In the genomic region with DNA sequence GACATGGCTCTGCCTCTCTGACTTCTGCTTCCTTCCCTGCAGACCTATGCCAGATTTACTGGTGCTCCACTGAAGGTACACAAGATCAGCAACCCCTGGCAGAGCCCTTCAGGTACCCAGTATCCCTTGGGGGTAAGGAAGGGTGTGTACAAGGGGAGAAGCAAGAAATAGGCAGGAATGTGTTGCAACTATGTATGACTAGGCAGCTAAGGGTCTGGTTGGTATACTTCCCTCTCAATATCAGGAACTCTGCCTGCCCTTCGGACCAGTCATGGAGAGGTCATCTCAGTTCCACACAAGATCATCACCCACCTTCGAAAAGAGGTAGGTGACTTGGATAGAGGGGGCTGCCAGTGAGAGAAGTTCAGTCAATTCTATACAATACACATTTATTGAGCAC, we compare ENCODE assay signal across 11 cellular contexts. TPM values are rescaled to one million over a fixed set of nuclear protein-coding genes. Genes with fewer than 3 reads are reported as not detected.
DNase-seq lines count a peak whose midpoint lies in the region; ATAC-seq, FAIRE-seq and TF ChIP-seq lines count a peak whose summit lies in the region.
"Had no signal": no experiment of that assay in that cellular context is flagged by ENCODE, and none has a peak within 500 bp of the region (broad histone marks: within the 10 kb centered on the region; RNA-seq: fewer than 3 reads in every experiment).

No MANE protein-coding gene starts in this region.

- H3K9me3 Mint-ChIP-seq in dendritic cell treated with granulocyte-macrophage colony-stimulating factor and Interleukin-4, amounts not matched to agents 40 ng/mL and 50 ng/mL, for 4 days: no peaks in the 10 kb centered on the region
- no peaks in the 10 kb centered on the region for H3K9me3 Mint-ChIP-seq in stimulated activated memory B cell treated with anti-CD40 and anti-IgM and Interleukin-4, amounts not matched to agents 10 μg/mL and 1 μg/mL and 100 μg/mL, for 72 hours

- H4K20me1 ChIP-seq in OCI-LY3 (ENCODE audit: insufficient read depth, low read length): no peaks in the 10 kb centered on the region

- peaks cover 6% of the 10 kb centered on the region for H3K79me2 ChIP-seq in OCI-LY3 (ENCODE audit: low read length)

- intact Hi-C loops in Right ventricle myocardium inferior (cut with DNase I) (no loop called here), left ventricle myocardium superior (cut with micrococcal nuclease) (no loop called here)
- intact Hi-C loops in dendritic cell treated with granulocyte-macrophage colony-stimulating factor and Interleukin-4, amounts not matched to agents 40 ng/mL and 50 ng/mL, for 4 days (cut with micrococcal nuclease): no loop called here

- no peak for FAIRE-seq in D721Med (lab: Jason Lieb, UNC)

- H3K36me3 ChIP-seq in OCI-LY3 (replicated peaks; ENCODE audit: low read depth, low read length): no peaks in the 10 kb centered on the region

- H3K9me3 ChIP-seq in OCI-LY3 (ENCODE audit: insufficient read depth, low read length): no peaks in the 10 kb centered on the region
- H3K9me3 ChIP-seq: body of pancreas had no signal

- TF ChIP-seq CTCF in OCI-LY3 (IDR thresholded peaks at IDR 0.05; ENCODE audit: low read depth, low read length) (no peak), D721Med (IDR thresholded peaks at IDR 0.05; ENCODE audit: insufficient read depth, missing control alignments) (no peak)

- peak overlapping the region; percentile 97 for H3K27ac Mint-ChIP-seq in dendritic cell treated with granulocyte-macrophage colony-stimulating factor and Interleukin-4, amounts not matched to agents 40 ng/mL and 50 ng/mL, for 4 days
- peak overlapping the region; percentile 25 for H3K27ac Mint-ChIP-seq in stimulated activated memory B cell treated with anti-CD40 and anti-IgM and Interleukin-4, amounts not matched to agents 10 μg/mL and 1 μg/mL and 100 μg/mL, for 72 hours

- H3K36me3 Mint-ChIP-seq in dendritic cell treated with granulocyte-macrophage colony-stimulating factor and Interleukin-4, amounts not matched to agents 40 ng/mL and 50 ng/mL, for 4 days (ENCODE audit: low read depth): peaks cover 39% of the 10 kb centered on the region
- H3K36me3 Mint-ChIP-seq in stimulated activated memory B cell treated with anti-CD40 and anti-IgM and Interleukin-4, amounts not matched to agents 10 μg/mL and 1 μg/mL and 100 μg/mL, for 72 hours: peaks cover 16% of the 10 kb centered on the region

- peaks cover 23% of the 10 kb centered on the region for H3K4me1 ChIP-seq in OCI-LY3 (ENCODE audit: low read length)

- no peak overlapping the region for H3K27ac ChIP-seq in OCI-LY3 (ENCODE audit: low read length)

- no peaks in the 10 kb centered on the region for H3K27me3 Mint-ChIP-seq in dendritic cell treated with granulocyte-macrophage colony-stimulating factor and Interleukin-4, amounts not matched to agents 40 ng/mL and 50 ng/mL, for 4 days
- H3K27me3 Mint-ChIP-seq in stimulated activated memory B cell treated with anti-CD40 and anti-IgM and Interleukin-4, amounts not matched to agents 10 μg/mL and 1 μg/mL and 100 μg/mL, for 72 hours: no peaks in the 10 kb centered on the region

- H3K27me3 ChIP-seq in OCI-LY3 (ENCODE audit: low read depth, low read length): no peaks in the 10 kb centered on the region
- H3K27me3 ChIP-seq: body of pancreas had no signal

- DNase-seq in Right ventricle myocardium inferior (ENCODE audit: missing footprints) (peak; percentile 15), left ventricle myocardium superior (no peak), NCI-H128 (lab: John Stamatoyannopoulos, UW; ENCODE audit: unreplicated experiment) (no peak), retina (no peak), D721Med (ENCODE audit: insufficient read length, low spot score) (no peak)
- DNase-seq: activated CD4-positive, alpha-beta T cell treated with anti-CD3 and anti-CD28 coated beads, Interleukin-2, amount 50 U/mL, for 1 hour; body of pancreas; left colon had no signal

- no peak overlapping the region for H3K9ac ChIP-seq in OCI-LY3 (ENCODE audit: low read length)

- H3K4me3 Mint-ChIP-seq in dendritic cell treated with granulocyte-macrophage colony-stimulating factor and Interleukin-4, amounts not matched to agents 40 ng/mL and 50 ng/mL, for 4 days: peak overlapping the region; percentile 5
- no peak overlapping the region for H3K4me3 Mint-ChIP-seq in stimulated activated memory B cell treated with anti-CD40 and anti-IgM and Interleukin-4, amounts not matched to agents 10 μg/mL and 1 μg/mL and 100 μg/mL, for 72 hours

- H2AFZ ChIP-seq in OCI-LY3 (ENCODE audit: low read depth, low read length): no peak overlapping the region

- 0 out of 2 replicates have a peak overlapping the region, but pooled peaks have one; percentile 88 for H3K4me3 ChIP-seq in OCI-LY3 (ENCODE audit: low read length)
- H3K4me3 ChIP-seq: body of pancreas had no signal

- no peak for ATAC-seq in Right ventricle myocardium inferior
- no peak for ATAC-seq in left ventricle myocardium superior
- ATAC-seq in stimulated activated memory B cell treated with anti-CD40 and anti-IgM and Interleukin-4, amounts not matched to agents 10 μg/mL and 1 μg/mL and 100 μg/mL, for 72 hours: no peak
- ATAC-seq: body of pancreas, left colon had no signal

- peak overlapping the region; percentile 86 for H3K4me2 ChIP-seq in OCI-LY3 (ENCODE audit: low read length)

- peaks cover 58% of the 10 kb centered on the region for H3K4me1 Mint-ChIP-seq in dendritic cell treated with granulocyte-macrophage colony-stimulating factor and Interleukin-4, amounts not matched to agents 40 ng/mL and 50 ng/mL, for 4 days (ENCODE audit: low read depth)
- peaks cover 37% of the 10 kb centered on the region for H3K4me1 Mint-ChIP-seq in stimulated activated memory B cell treated with anti-CD40 and anti-IgM and Interleukin-4, amounts not matched to agents 10 μg/mL and 1 μg/mL and 100 μg/mL, for 72 hours

RNA-seq across cellular contexts. Expression of gene MTX1, which starts 1.8 kb away (rescaled TPM):
- 16.5 TPM for total RNA-seq in Right ventricle myocardium inferior
- total RNA-seq in left ventricle myocardium superior: 14.1 TPM

RNA-seq across cellular contexts. Expression of gene THBS3, which starts 2.6 kb away (rescaled TPM):
- total RNA-seq in Right ventricle myocardium inferior (5.7 TPM), left ventricle myocardium superior (6.3 TPM)

RNA-seq across cellular contexts. Expression of gene TRIM46, which starts 36.7 kb away (rescaled TPM):
- total RNA-seq in Right ventricle myocardium inferior: 0.16 TPM
- 0.22 TPM for total RNA-seq in left ventricle myocardium superior

RNA-seq across cellular contexts. Expression of gene KRTCAP2, which starts 37.2 kb away (rescaled TPM):
- total RNA-seq in Right ventricle myocardium inferior (118 TPM), left ventricle myocardium superior (134 TPM)

RNA-seq across cellular contexts. Expression of gene ENTREP3, which starts 45.0 kb away (rescaled TPM):
- total RNA-seq in Right ventricle myocardium inferior: 14.5 TPM
- total RNA-seq in left ventricle myocardium superior: 15.0 TPM
